16 cellular contexts compared by ENCODE assay signal in the genomic region with DNA sequence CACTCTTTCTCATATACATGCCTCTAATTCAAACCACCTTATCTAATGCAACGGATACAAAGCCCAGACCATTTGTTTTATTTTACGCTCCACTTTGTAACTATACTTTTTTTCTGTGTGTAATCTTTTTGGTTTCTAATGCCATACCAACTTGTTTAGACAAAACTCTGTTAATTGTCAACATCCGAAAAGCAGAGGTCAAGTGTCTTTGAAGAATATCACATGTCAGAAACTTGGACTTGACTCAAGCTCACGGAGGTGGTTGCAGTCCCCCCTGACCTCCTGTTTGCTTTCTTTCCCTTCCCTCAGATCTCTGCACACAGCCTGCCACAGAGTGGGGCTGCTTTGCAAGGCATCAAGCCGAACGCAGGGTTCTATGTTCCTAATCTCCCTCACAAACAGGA.
DNase-seq lines count a peak whose midpoint lies in the region; ATAC-seq and TF ChIP-seq lines count a peak whose summit lies in the region.
"Had no signal": no experiment of that assay in that cellular context is flagged by ENCODE, and none has a peak within 500 bp of the region (broad histone marks: within the 10 kb centered on the region; RNA-seq: fewer than 3 reads in every experiment).

No MANE protein-coding gene starts in this region.

- H3K27ac ChIP-seq in cardiac muscle cell (peak overlapping the region; percentile 38), sigmoid colon (no peak overlapping the region)

- H3K27ac Mint-ChIP-seq in brain, result peak overlapping the region in 4 of 5 experiments; percentile 57 to 82 (median 73)
- H3K27ac Mint-ChIP-seq: activated B cell treated with CpG ODN at 0.5 μM for 24 hours; activated CD8-positive, alpha-beta memory T cell treated with anti-CD3 and anti-CD28 coated beads, Interleukin-2, amount 10 ng/mL, durations not matched to agents 7 days and 5 days; activated naive CD4-positive, alpha-beta T cell treated with anti-CD3 and anti-CD28 coated beads for 36 hours had no signal

- H3K36me3 Mint-ChIP-seq in brain, result peaks cover 13% of the 10 kb centered on the region
- H3K36me3 Mint-ChIP-seq: activated CD8-positive, alpha-beta memory T cell treated with anti-CD3 and anti-CD28 coated beads, Interleukin-2, amount 10 ng/mL, durations not matched to agents 7 days and 5 days had no signal

- peaks cover 32% of the 10 kb centered on the region for H3K4me1 Mint-ChIP-seq in brain
- H3K4me1 Mint-ChIP-seq: activated B cell treated with CpG ODN at 0.5 μM for 24 hours had no signal

- H3K9me3 ChIP-seq in cardiac muscle cell (ENCODE audit: low read depth) (no peaks in the 10 kb centered on the region), sigmoid colon (no peaks in the 10 kb centered on the region)
- H3K9me3 ChIP-seq: lower lobe of right lung had no signal

- ATAC-seq in Right ventricle myocardium inferior (no peak), left lobe of liver (peak; percentile 63), HG03354 (IDR thresholded peaks at IDR 0.05; ENCODE audit: poor library complexity, severe bottlenecking, unreplicated experiment) (no peak)
- ATAC-seq: activated CD8-positive, alpha-beta memory T cell treated with anti-CD3 and anti-CD28 coated beads, Interleukin-2, amount 10 ng/mL, durations not matched to agents 7 days and 5 days; esophagus mucosa had no signal

- no peaks in the 10 kb centered on the region for H3K27me3 Mint-ChIP-seq in brain
- H3K27me3 Mint-ChIP-seq: activated B cell treated with CpG ODN at 0.5 μM for 24 hours; activated CD8-positive, alpha-beta memory T cell treated with anti-CD3 and anti-CD28 coated beads, Interleukin-2, amount 10 ng/mL, durations not matched to agents 7 days and 5 days had no signal

- peak overlapping the region in 3 of 5 experiments; percentile 16 to 49 (median 27) for H3K4me3 Mint-ChIP-seq in brain
- H3K4me3 Mint-ChIP-seq: activated B cell treated with CpG ODN at 0.5 μM for 24 hours; activated CD8-positive, alpha-beta memory T cell treated with anti-CD3 and anti-CD28 coated beads, Interleukin-2, amount 10 ng/mL, durations not matched to agents 7 days and 5 days; activated naive CD4-positive, alpha-beta T cell treated with anti-CD3 and anti-CD28 coated beads for 36 hours had no signal

- intact Hi-C loops in Right ventricle myocardium inferior (cut with DNase I), result loop anchor here (5.0 kb wide), 1 partner anchor 784 kb away; a partner anchor contains a TSS
- intact Hi-C loops in sigmoid colon (cut with DNase I), result no loop called here

- TF ChIP-seq POLR2A in sigmoid colon (IDR thresholded peaks at IDR 0.05), result no peak

- H3K4me3 ChIP-seq in cardiac muscle cell (no peak overlapping the region), sigmoid colon (no peak overlapping the region)
- H3K4me3 ChIP-seq: lower lobe of right lung had no signal

- no peaks in the 10 kb centered on the region for H3K27me3 ChIP-seq in cardiac muscle cell
- H3K27me3 ChIP-seq in sigmoid colon, result no peaks in the 10 kb centered on the region

- DNase-seq in cardiac muscle cell (ENCODE audit: low read depth in 1 of 2, low spot score in 1 of 2) (peak; percentile 29 to 52), Right ventricle myocardium inferior (ENCODE audit: missing footprints) (no peak), left lobe of liver (ENCODE audit: low spot score) (no peak), NCI-H82 treated with DMSO at 0.1 percent for 48 hours (lab: John Stamatoyannopoulos, UW; ENCODE audit: unreplicated experiment) (no peak), sigmoid colon (no peak), RKO (ENCODE audit: low spot score) (no peak)
- DNase-seq: ACHN; activated B cell treated with CpG ODN at 0.5 μM for 24 hours; activated CD8-positive, alpha-beta memory T cell treated with anti-CD3 and anti-CD28 coated beads, Interleukin-2, amount 10 ng/mL, durations not matched to agents 7 days and 5 days; activated naive CD4-positive, alpha-beta T cell treated with anti-CD3 and anti-CD28 coated beads for 36 hours; lower lobe of right lung; NCI-H2029; small intestine had no signal

- peaks cover 12% of the 10 kb centered on the region for H3K4me1 ChIP-seq in cardiac muscle cell (ENCODE audit: low read depth)
- H3K4me1 ChIP-seq in sigmoid colon, result peaks cover 0 to 4% (median 0%) of the 10 kb centered on the region in 4 donors

- no peaks in the 10 kb centered on the region for H3K36me3 ChIP-seq in cardiac muscle cell
- peaks cover 0 to 16% (median 6%) of the 10 kb centered on the region in 4 donors for H3K36me3 ChIP-seq in sigmoid colon

- TF ChIP-seq CTCF in cardiac muscle cell (IDR thresholded peaks at IDR 0.05; ENCODE audit: low read depth, low read length), result no peak
- TF ChIP-seq CTCF in brain (conservative IDR thresholded peaks at IDR 0.05), result no peak
- no peak for TF ChIP-seq CTCF in sigmoid colon (IDR thresholded peaks at IDR 0.05)

- WGBS in sigmoid colon, 2 donors, result 71 to 78% methylated on average over 6 of the region's 6 CpGs

- no peak for TF ChIP-seq EP300 in sigmoid colon (IDR thresholded peaks at IDR 0.05)

- no peaks in the 10 kb centered on the region for H3K9me3 Mint-ChIP-seq in brain
- H3K9me3 Mint-ChIP-seq: activated B cell treated with CpG ODN at 0.5 μM for 24 hours; activated naive CD4-positive, alpha-beta T cell treated with anti-CD3 and anti-CD28 coated beads for 36 hours had no signal

Comparison
In these comparisons a context has a peak if more than half of its experiments do, and no peak if none do; other contexts are left out.
1. DNase-seq: peak in cardiac muscle cell (2 of 2); none in Right ventricle myocardium inferior (single experiment), left lobe of liver (single experiment), NCI-H82 treated with DMSO at 0.1 percent for 48 hours (single experiment), sigmoid colon (single experiment) and RKO (single experiment).